Comparison of ENCODE assay signal across 8 cellular contexts in the genomic region with DNA sequence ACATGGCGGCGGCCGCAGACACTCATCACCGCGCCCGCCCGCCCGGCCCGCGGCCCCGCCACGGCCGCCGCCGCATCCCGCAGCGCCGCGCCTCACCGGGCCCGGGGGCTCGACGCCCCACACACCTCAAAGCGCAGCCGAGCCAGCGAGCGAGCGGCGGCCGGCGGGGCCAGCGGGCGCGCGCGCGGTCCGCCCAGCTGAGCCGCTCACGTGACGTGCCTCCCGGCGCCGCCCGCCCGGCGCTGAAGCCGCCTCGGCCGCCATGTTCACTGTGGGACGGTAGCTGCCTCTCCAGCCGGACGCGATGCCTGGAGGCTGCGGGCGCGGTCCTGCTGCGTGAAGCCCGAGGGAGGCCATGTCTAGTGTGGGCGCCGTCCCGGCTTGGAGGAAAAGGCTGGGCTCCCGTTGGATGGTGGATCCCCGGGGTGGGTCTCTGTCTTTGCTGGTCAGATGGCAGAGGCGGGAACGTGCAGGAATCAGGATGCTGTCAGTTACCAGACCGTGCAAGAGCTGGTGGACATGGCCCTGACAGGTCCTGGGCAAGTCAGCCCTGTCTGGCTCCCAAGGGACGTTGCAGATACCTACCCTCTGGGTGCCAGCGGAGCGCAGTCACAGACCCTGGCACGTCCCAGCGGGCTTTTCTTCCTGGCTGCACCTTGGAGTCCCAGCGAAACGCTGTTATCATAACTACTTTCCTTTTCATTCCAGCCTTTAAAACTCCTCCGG. TPM values are rescaled to one million over a fixed set of nuclear protein-coding genes. Genes with fewer than 3 reads are reported as not detected.
DNase-seq lines count a peak whose midpoint lies in the region; ATAC-seq, FAIRE-seq and TF ChIP-seq lines count a peak whose summit lies in the region.

A gene with protein sequence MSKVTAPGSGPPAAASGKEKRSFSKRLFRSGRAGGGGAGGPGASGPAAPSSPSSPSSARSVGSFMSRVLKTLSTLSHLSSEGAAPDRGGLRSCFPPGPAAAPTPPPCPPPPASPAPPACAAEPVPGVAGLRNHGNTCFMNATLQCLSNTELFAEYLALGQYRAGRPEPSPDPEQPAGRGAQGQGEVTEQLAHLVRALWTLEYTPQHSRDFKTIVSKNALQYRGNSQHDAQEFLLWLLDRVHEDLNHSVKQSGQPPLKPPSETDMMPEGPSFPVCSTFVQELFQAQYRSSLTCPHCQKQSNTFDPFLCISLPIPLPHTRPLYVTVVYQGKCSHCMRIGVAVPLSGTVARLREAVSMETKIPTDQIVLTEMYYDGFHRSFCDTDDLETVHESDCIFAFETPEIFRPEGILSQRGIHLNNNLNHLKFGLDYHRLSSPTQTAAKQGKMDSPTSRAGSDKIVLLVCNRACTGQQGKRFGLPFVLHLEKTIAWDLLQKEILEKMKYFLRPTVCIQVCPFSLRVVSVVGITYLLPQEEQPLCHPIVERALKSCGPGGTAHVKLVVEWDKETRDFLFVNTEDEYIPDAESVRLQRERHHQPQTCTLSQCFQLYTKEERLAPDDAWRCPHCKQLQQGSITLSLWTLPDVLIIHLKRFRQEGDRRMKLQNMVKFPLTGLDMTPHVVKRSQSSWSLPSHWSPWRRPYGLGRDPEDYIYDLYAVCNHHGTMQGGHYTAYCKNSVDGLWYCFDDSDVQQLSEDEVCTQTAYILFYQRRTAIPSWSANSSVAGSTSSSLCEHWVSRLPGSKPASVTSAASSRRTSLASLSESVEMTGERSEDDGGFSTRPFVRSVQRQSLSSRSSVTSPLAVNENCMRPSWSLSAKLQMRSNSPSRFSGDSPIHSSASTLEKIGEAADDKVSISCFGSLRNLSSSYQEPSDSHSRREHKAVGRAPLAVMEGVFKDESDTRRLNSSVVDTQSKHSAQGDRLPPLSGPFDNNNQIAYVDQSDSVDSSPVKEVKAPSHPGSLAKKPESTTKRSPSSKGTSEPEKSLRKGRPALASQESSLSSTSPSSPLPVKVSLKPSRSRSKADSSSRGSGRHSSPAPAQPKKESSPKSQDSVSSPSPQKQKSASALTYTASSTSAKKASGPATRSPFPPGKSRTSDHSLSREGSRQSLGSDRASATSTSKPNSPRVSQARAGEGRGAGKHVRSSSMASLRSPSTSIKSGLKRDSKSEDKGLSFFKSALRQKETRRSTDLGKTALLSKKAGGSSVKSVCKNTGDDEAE (N-terminal part only) (minus strand): TSS at position 186 of the 726 bp plus-strand sequence. CDS start 182 bp downstream, at position 4.

- H3K79me2 ChIP-seq in astrocyte (ENCODE audit: insufficient read depth, low read length), result peaks cover 36% of the 10 kb centered on the region

- H3K36me3 ChIP-seq in astrocyte (ENCODE audit: insufficient read depth, low read length) (no peaks in the 10 kb centered on the region), psoas muscle (ENCODE audit: insufficient read depth in 1 of 2, low read depth in 1 of 2) (no peaks in the 10 kb centered on the region), urinary bladder (ENCODE audit: insufficient read depth) (no peaks in the 10 kb centered on the region)

- H4K20me1 ChIP-seq in astrocyte (ENCODE audit: insufficient read depth, low read length), result peaks cover 22% of the 10 kb centered on the region

- peak within 1 kb of the TSS; percentile 81 for H3K27ac Mint-ChIP-seq in T-helper 2 cell treated with Interferon-gamma antibody and Interleukin-4, amounts not matched to agents 5 μg/mL and 100 μg/mL, for 36 hours
- peak within 1 kb of the TSS; percentile 90 for H3K27ac Mint-ChIP-seq in astrocyte (ENCODE audit: unreplicated experiment)

- peak within 1 kb of the TSS; percentile 100 for H2AFZ ChIP-seq in astrocyte (ENCODE audit: low read depth, low read length)

- H3K27me3 ChIP-seq in astrocyte (ENCODE audit: insufficient read depth, low read length) (no peaks in the 10 kb centered on the region), right cardiac atrium (ENCODE audit: control insufficient read depth, insufficient read depth) (no peaks in the 10 kb centered on the region), psoas muscle (ENCODE audit: insufficient read depth in 3 of 3, low read length in 2 of 3) (no peaks in the 10 kb centered on the region)

- WGBS in right cardiac atrium, result under 1% methylated on average over 75 of the region's 75 CpGs
- 1% methylated on average over 45 to 75 of the region's 75 CpGs for WGBS in psoas muscle, 3 donors
- under 1% methylated on average over 75 of the region's 75 CpGs for WGBS in urinary bladder

- H3K4me1 Mint-ChIP-seq in T-helper 2 cell treated with Interferon-gamma antibody and Interleukin-4, amounts not matched to agents 5 μg/mL and 100 μg/mL, for 36 hours (ENCODE audit: low read depth), result peaks cover 17% of the 10 kb centered on the region
- peaks cover 15% of the 10 kb centered on the region for H3K4me1 Mint-ChIP-seq in astrocyte (ENCODE audit: low read depth, unreplicated experiment)

- peaks cover 21% of the 10 kb centered on the region for H3K4me1 ChIP-seq in astrocyte (ENCODE audit: insufficient read depth, low read length)
- peaks cover 5% of the 10 kb centered on the region for H3K4me1 ChIP-seq in right cardiac atrium (ENCODE audit: control insufficient read depth, insufficient read depth, low read length)
- H3K4me1 ChIP-seq in psoas muscle, result peaks cover 32% of the 10 kb centered on the region
- H3K4me1 ChIP-seq in urinary bladder (ENCODE audit: insufficient read depth), result no peaks in the 10 kb centered on the region

- peaks cover 7% of the 10 kb centered on the region for H3K27me3 Mint-ChIP-seq in T-helper 2 cell treated with Interferon-gamma antibody and Interleukin-4, amounts not matched to agents 5 μg/mL and 100 μg/mL, for 36 hours (ENCODE audit: low read depth)
- peaks cover 24% of the 10 kb centered on the region for H3K27me3 Mint-ChIP-seq in astrocyte (ENCODE audit: low read depth, unreplicated experiment)

- peaks cover 1% of the 10 kb centered on the region for H3K36me3 Mint-ChIP-seq in T-helper 2 cell treated with Interferon-gamma antibody and Interleukin-4, amounts not matched to agents 5 μg/mL and 100 μg/mL, for 36 hours (ENCODE audit: low read depth)
- peaks cover 1% of the 10 kb centered on the region for H3K36me3 Mint-ChIP-seq in astrocyte (ENCODE audit: low read depth, unreplicated experiment)

- no peak for FAIRE-seq in astrocyte (lab: Jason Lieb, UNC)

- TF ChIP-seq CTCF in astrocyte (IDR thresholded peaks at IDR 0.05; ENCODE audit: insufficient read depth, low read depth, low read length) (no peak), psoas muscle (IDR thresholded peaks at IDR 0.05) (no peak)

- H3K4me3 Mint-ChIP-seq in T-helper 2 cell treated with Interferon-gamma antibody and Interleukin-4, amounts not matched to agents 5 μg/mL and 100 μg/mL, for 36 hours, result peak within 1 kb of the TSS; percentile 93
- peak within 1 kb of the TSS; percentile 96 for H3K4me3 Mint-ChIP-seq in astrocyte (ENCODE audit: unreplicated experiment)

- H3K4me2 ChIP-seq in astrocyte (ENCODE audit: low read length), result peak within 1 kb of the TSS; percentile 99

- H3K4me3 ChIP-seq in astrocyte (ENCODE audit: insufficient read depth, low read depth, low read length) (peak within 1 kb of the TSS; percentile 76), right cardiac atrium (ENCODE audit: low read length) (peak within 1 kb of the TSS; percentile 83), psoas muscle (peak within 1 kb of the TSS; percentile 84), urinary bladder (ENCODE audit: low read depth, low read length) (peak within 1 kb of the TSS; percentile 98)

- intact Hi-C loops in right cardiac atrium (cut with DNase I), result loop anchor here in 2 of 4 donors (5.0 kb wide), 2 partner anchors 62 to 67 kb away; no protein-coding TSS in a partner anchor
- intact Hi-C loops in psoas muscle (cut with DNase I), result loop anchor here in 1 of 2 donors (5.0 kb wide), 1 partner anchor 67 kb away; no protein-coding TSS in a partner anchor

- peak; percentile 95 to 96 for DNase-seq in NCI-H1930 (lab: John Stamatoyannopoulos, UW)
- DNase-seq in T-helper 2 cell treated with Interferon-gamma antibody and Interleukin-4, amounts not matched to agents 5 μg/mL and 100 μg/mL, for 36 hours (ENCODE audit: low spot score), result peak; percentile 90
- DNase-seq in astrocyte (ENCODE audit: low read depth), result peak; percentile 90
- DNase-seq in right cardiac atrium, result peak; percentile 97 to 99 (median 98)
- DNase-seq in psoas muscle, result peak; percentile 96 to 97

- H3K9me3 ChIP-seq in astrocyte (ENCODE audit: insufficient read depth, low read depth, low read length) (no peaks in the 10 kb centered on the region), right cardiac atrium (ENCODE audit: control insufficient read depth, low read length) (no peaks in the 10 kb centered on the region), psoas muscle (no peaks in the 10 kb centered on the region)

- peak within 1 kb of the TSS; percentile 78 for H3K9ac ChIP-seq in astrocyte (ENCODE audit: low read length)

- H3K27ac ChIP-seq in astrocyte (ENCODE audit: low read depth, low read length) (peak within 1 kb of the TSS; percentile 39), right cardiac atrium (ENCODE audit: low read length) (peak within 1 kb of the TSS; percentile 85), psoas muscle (peak within 1 kb of the TSS; percentile 85), urinary bladder (ENCODE audit: low read depth) (peak within 1 kb of the TSS; percentile 86)

- no peaks in the 10 kb centered on the region for H3K9me3 Mint-ChIP-seq in T-helper 2 cell treated with Interferon-gamma antibody and Interleukin-4, amounts not matched to agents 5 μg/mL and 100 μg/mL, for 36 hours
- no peaks in the 10 kb centered on the region for H3K9me3 Mint-ChIP-seq in astrocyte (ENCODE audit: unreplicated experiment)

- peak; percentile 78 for ATAC-seq in GM18508 (IDR thresholded peaks at IDR 0.05; ENCODE audit: insufficient read depth, unreplicated experiment)
- peak; percentile 97 for ATAC-seq in HG02981 (IDR thresholded peaks at IDR 0.05; ENCODE audit: unreplicated experiment)
- ATAC-seq in right cardiac atrium, result peak; percentile 99
- peak; percentile 95 to 98 (median 97) for ATAC-seq in psoas muscle

RNA-seq across cellular contexts. Expression of the gene that starts here (rescaled TPM):
- 7.5 and 9.4 TPM in 2 replicates for total RNA-seq in astrocyte
- total RNA-seq in right cardiac atrium, result 10 to 100 TPM; 34.3 to 44.0 (median 37.3) TPM
- polyA plus RNA-seq in right cardiac atrium, result 12.8 TPM
- 10 to 100 TPM in 3 of 4 donors, 1 to 10 TPM in 1; 9.5 to 19.6 (median 16.2) TPM for total RNA-seq in psoas muscle
- 10 to 100 TPM in 2 of 3 donors, 1 to 10 TPM in 1; 7.7 to 21.5 (median 16.4) TPM for polyA plus RNA-seq in psoas muscle
- 27.4 TPM for total RNA-seq in urinary bladder
- polyA plus RNA-seq in urinary bladder, result 3.7 TPM

Comparison
In these comparisons a context has a peak if more than half of its experiments do, and no peak if none do; other contexts are left out.
1. Peak in every context shown above with its lines: DNase-seq, ATAC-seq, H3K4me3 ChIP-seq and H3K27ac ChIP-seq.